Comparison of ENCODE assay signal across 24 cellular contexts in the genomic region with DNA sequence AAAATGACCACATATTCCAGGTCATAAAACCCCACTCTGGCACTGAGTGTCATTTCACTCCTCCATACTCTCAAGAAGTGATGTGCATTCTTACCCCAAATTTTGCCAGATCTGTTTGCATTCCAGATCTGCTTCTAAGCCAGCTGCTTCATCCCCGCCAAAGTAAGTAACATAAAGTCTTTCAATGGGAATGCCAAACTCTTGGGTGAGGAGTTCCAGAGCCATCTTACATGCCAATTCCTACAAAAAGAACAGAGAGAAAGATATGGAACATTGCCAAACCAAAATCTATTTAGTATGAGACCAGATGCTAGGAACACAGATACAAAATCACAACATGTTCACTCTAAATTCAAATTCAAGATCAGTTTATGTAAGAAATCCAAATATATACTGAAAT.
"Had no signal": no experiment of that assay in that cellular context is flagged by ENCODE, and none has a peak within 500 bp of the region (broad histone marks: within the 10 kb centered on the region; RNA-seq: fewer than 3 reads in every experiment).

No MANE protein-coding gene starts in this region.

- H2AFZ ChIP-seq: neural progenitor cell had no signal

- H3K4me3 ChIP-seq: breast epithelium, heart left ventricle, neural progenitor cell, right atrium auricular region, tibial nerve had no signal

- H3K36me3 ChIP-seq: breast epithelium had no signal

- H3K4me2 ChIP-seq: neural progenitor cell had no signal

- H3K27ac ChIP-seq: breast epithelium, foreskin keratinocyte, heart left ventricle, neural progenitor cell, right atrium auricular region, tibial nerve, VCaP had no signal

- H3K9me3 Mint-ChIP-seq: activated naive CD4-positive, alpha-beta T cell treated with anti-CD3 and anti-CD28 coated beads, Interleukin-2, amount 10 ng/mL, durations not matched to agents 7 days and 5 days; immature natural killer cell; naive thymus-derived CD8-positive, alpha-beta T cell; neural progenitor cell; stimulated activated naive B cell treated with anti-CD40 and anti-IgM and Interleukin-4, amounts not matched to agents 10 μg/mL and 1 μg/mL and 100 μg/mL, for 72 hours had no signal

- H3K4me3 Mint-ChIP-seq: activated naive CD4-positive, alpha-beta T cell treated with anti-CD3 and anti-CD28 coated beads, Interleukin-2, amount 10 ng/mL, durations not matched to agents 7 days and 5 days; immature natural killer cell; naive thymus-derived CD8-positive, alpha-beta T cell; neural progenitor cell; stimulated activated naive B cell treated with anti-CD40 and anti-IgM and Interleukin-4, amounts not matched to agents 10 μg/mL and 1 μg/mL and 100 μg/mL, for 72 hours had no signal

- H3K4me1 ChIP-seq: breast epithelium, foreskin keratinocyte, neural progenitor cell, right atrium auricular region, tibial nerve had no signal

- H3K9me3 ChIP-seq: breast epithelium, heart left ventricle, right atrium auricular region, tibial nerve had no signal

- H3K4me1 Mint-ChIP-seq: neural progenitor cell; stimulated activated naive B cell treated with anti-CD40 and anti-IgM and Interleukin-4, amounts not matched to agents 10 μg/mL and 1 μg/mL and 100 μg/mL, for 72 hours had no signal

- DNase-seq: activated CD4-positive, alpha-beta T cell treated with anti-CD3 and anti-CD28 coated beads for 4 hours; activated CD4-positive, alpha-beta T cell treated with anti-CD3 and anti-CD28 coated beads, Interleukin-2, amount 50 U/mL, for 4 hours; activated gamma-delta T cell; activated naive CD4-positive, alpha-beta T cell treated with anti-CD3 and anti-CD28 coated beads, Interleukin-2, amount 10 ng/mL, durations not matched to agents 7 days and 5 days; activated T-cell treated with anti-CD3 and anti-CD28 coated beads for 4 hours; amygdala; central memory CD4-positive, alpha-beta T cell; foreskin keratinocyte; hypothalamus; immature natural killer cell; mesenchymal stem cell; naive thymus-derived CD8-positive, alpha-beta T cell; occipital lobe; stimulated activated CD4-positive, alpha-beta T cell treated with anti-CD3 and anti-CD28 coated beads, Interleukin-15, amount 100 ng/mL, for 24 hours; stimulated activated CD4-positive, alpha-beta T cell treated with anti-CD3 and anti-CD28 coated beads, Interleukin-2, amount 100 ng/mL, for 24 hours; stimulated activated naive B cell treated with anti-CD40 and anti-IgM and Interleukin-4, amounts not matched to agents 10 μg/mL and 1 μg/mL and 100 μg/mL, for 72 hours; T-helper 1 cell had no signal

- ATAC-seq: esophagus mucosa; foreskin keratinocyte; heart left ventricle; naive thymus-derived CD8-positive, alpha-beta T cell; stimulated activated naive B cell treated with anti-CD40 and anti-IgM and Interleukin-4, amounts not matched to agents 10 μg/mL and 1 μg/mL and 100 μg/mL, for 72 hours had no signal

- H3K9ac ChIP-seq: neural progenitor cell had no signal

- H3K27me3 ChIP-seq: breast epithelium, foreskin keratinocyte, heart left ventricle, neural progenitor cell, right atrium auricular region, tibial nerve had no signal

- H3K27me3 Mint-ChIP-seq: activated naive CD4-positive, alpha-beta T cell treated with anti-CD3 and anti-CD28 coated beads, Interleukin-2, amount 10 ng/mL, durations not matched to agents 7 days and 5 days; naive thymus-derived CD8-positive, alpha-beta T cell; stimulated activated naive B cell treated with anti-CD40 and anti-IgM and Interleukin-4, amounts not matched to agents 10 μg/mL and 1 μg/mL and 100 μg/mL, for 72 hours had no signal

- H3K27ac Mint-ChIP-seq: activated naive CD4-positive, alpha-beta T cell treated with anti-CD3 and anti-CD28 coated beads, Interleukin-2, amount 10 ng/mL, durations not matched to agents 7 days and 5 days; neural progenitor cell; stimulated activated naive B cell treated with anti-CD40 and anti-IgM and Interleukin-4, amounts not matched to agents 10 μg/mL and 1 μg/mL and 100 μg/mL, for 72 hours had no signal
